In the genomic region with DNA sequence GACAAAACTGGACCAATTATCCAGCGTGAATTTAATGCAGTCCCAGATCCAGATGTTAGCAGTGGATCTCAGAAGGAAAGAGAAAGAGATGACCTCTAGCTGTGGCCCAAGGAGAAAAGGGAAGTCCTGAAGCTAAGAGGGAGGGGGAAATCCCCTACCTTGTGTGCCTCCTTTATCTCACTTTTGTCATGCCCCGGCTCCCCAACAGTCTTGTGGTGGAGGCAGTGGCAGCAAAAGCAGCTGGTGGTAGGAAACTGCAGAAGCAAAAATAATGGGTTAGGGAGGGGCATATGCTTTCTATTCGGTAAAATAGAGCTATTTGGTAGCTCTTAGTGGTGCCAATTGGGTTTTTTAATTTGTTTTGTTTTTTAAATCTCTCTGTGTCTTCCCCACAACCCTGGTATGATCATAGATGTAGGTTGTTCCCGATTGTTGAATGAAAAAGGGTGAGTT, we compare ENCODE assay signal across 9 cellular contexts. TPM values are rescaled to one million over a fixed set of nuclear protein-coding genes. Genes with fewer than 3 reads are reported as not detected.
A peak's percentile ranks its signal among the peaks of the same experiment; 100 is the strongest.
DNase-seq lines count a peak whose midpoint lies in the region; ATAC-seq and TF ChIP-seq lines count a peak whose summit lies in the region.
"Had no signal": no experiment of that assay in that cellular context is flagged by ENCODE, and none has a peak within 500 bp of the region (broad histone marks: within the 10 kb centered on the region; RNA-seq: fewer than 3 reads in every experiment).

No MANE protein-coding gene starts in this region.

- peak; percentile 98 for ATAC-seq in GM19468 (IDR thresholded peaks at IDR 0.05; ENCODE audit: extremely low read depth, unreplicated experiment)
- ATAC-seq in HG03469 (IDR thresholded peaks at IDR 0.05; ENCODE audit: unreplicated experiment) = peak; percentile 98

- H3K27ac Mint-ChIP-seq in activated T-helper 2 cell treated with anti-CD3 and anti-CD28 coated beads, Interferon-gamma antibody, Interleukin-2, Interleukin-4, amounts not matched to agents 10 μg/mL and 5 μg/mL and 100 μg/mL, durations not matched to agents 14 hours and 24 hours and 36 hours = peak overlapping the region; percentile 94
- no peak overlapping the region for H3K27ac Mint-ChIP-seq in chondrocyte (ENCODE audit: unreplicated experiment)

- no peaks in the 10 kb centered on the region for H3K27me3 Mint-ChIP-seq in activated T-helper 2 cell treated with anti-CD3 and anti-CD28 coated beads, Interferon-gamma antibody, Interleukin-2, Interleukin-4, amounts not matched to agents 10 μg/mL and 5 μg/mL and 100 μg/mL, durations not matched to agents 14 hours and 24 hours and 36 hours (ENCODE audit: low read depth)
- H3K27me3 Mint-ChIP-seq in chondrocyte (ENCODE audit: low read depth) = no peaks in the 10 kb centered on the region

- peaks cover 67% of the 10 kb centered on the region for H3K4me1 Mint-ChIP-seq in activated T-helper 2 cell treated with anti-CD3 and anti-CD28 coated beads, Interferon-gamma antibody, Interleukin-2, Interleukin-4, amounts not matched to agents 10 μg/mL and 5 μg/mL and 100 μg/mL, durations not matched to agents 14 hours and 24 hours and 36 hours (ENCODE audit: low read depth)
- peaks cover 5% of the 10 kb centered on the region for H3K4me1 Mint-ChIP-seq in chondrocyte (ENCODE audit: low read depth)

- intact Hi-C loops in activated T-helper 2 cell treated with anti-CD3 and anti-CD28 coated beads, Interferon-gamma antibody, Interleukin-2, Interleukin-4, amounts not matched to agents 10 μg/mL and 5 μg/mL and 100 μg/mL, durations not matched to agents 14 hours and 24 hours and 36 hours (cut with micrococcal nuclease) = loop anchor here (1.0 to 5.0 kb wide), 4 partner anchors 8 to 56 kb away; a partner anchor contains a TSS

- peaks cover 79% of the 10 kb centered on the region for H3K36me3 Mint-ChIP-seq in activated T-helper 2 cell treated with anti-CD3 and anti-CD28 coated beads, Interferon-gamma antibody, Interleukin-2, Interleukin-4, amounts not matched to agents 10 μg/mL and 5 μg/mL and 100 μg/mL, durations not matched to agents 14 hours and 24 hours and 36 hours (ENCODE audit: low read depth)
- peaks cover 2% of the 10 kb centered on the region for H3K36me3 Mint-ChIP-seq in chondrocyte (ENCODE audit: low read depth)

- H3K4me3 Mint-ChIP-seq in activated T-helper 2 cell treated with anti-CD3 and anti-CD28 coated beads, Interferon-gamma antibody, Interleukin-2, Interleukin-4, amounts not matched to agents 10 μg/mL and 5 μg/mL and 100 μg/mL, durations not matched to agents 14 hours and 24 hours and 36 hours (ENCODE audit: low read depth) = peak overlapping the region; percentile 83
- H3K4me3 Mint-ChIP-seq in chondrocyte (ENCODE audit: unreplicated experiment) = no peak overlapping the region

- peaks cover 22% of the 10 kb centered on the region for H3K9me3 Mint-ChIP-seq in activated T-helper 2 cell treated with anti-CD3 and anti-CD28 coated beads, Interferon-gamma antibody, Interleukin-2, Interleukin-4, amounts not matched to agents 10 μg/mL and 5 μg/mL and 100 μg/mL, durations not matched to agents 14 hours and 24 hours and 36 hours
- peaks cover 18% of the 10 kb centered on the region for H3K9me3 Mint-ChIP-seq in chondrocyte (ENCODE audit: low read depth)

- peak; percentile 60 for DNase-seq in GM12865 (ENCODE audit: low read depth)
- DNase-seq in activated T-helper 2 cell treated with anti-CD3 and anti-CD28 coated beads, Interferon-gamma antibody, Interleukin-2, Interleukin-4, amounts not matched to agents 10 μg/mL and 5 μg/mL and 100 μg/mL, durations not matched to agents 14 hours and 24 hours and 36 hours (ENCODE audit: low spot score) = peak; percentile 60
- DNase-seq in NCI-H526 treated with DMSO at 0.1 percent for 48 hours (lab: John Stamatoyannopoulos, UW) = no peak
- DNase-seq in chondrocyte (ENCODE audit: low spot score) = no peak
- DNase-seq in NCI-H1092 (lab: John Stamatoyannopoulos, UW) = no peak
- no peak for DNase-seq in AG08396 (ENCODE audit: low spot score)
- DNase-seq: IMR-90 had no signal

- TF ChIP-seq CTCF in GM12865 (IDR thresholded peaks at IDR 0.05; ENCODE audit: insufficient read depth, low read depth, low read length, missing control alignments) = no peak
- TF ChIP-seq CTCF in chondrocyte (IDR thresholded peaks at IDR 0.05) = no peak

- H3K4me3 ChIP-seq in GM12865 (ENCODE audit: low read depth, low read length) = no peak overlapping the region

RNA-seq across cellular contexts. Expression of a gene that starts 56.5 kb away (rescaled TPM):
- total RNA-seq in activated T-helper 2 cell treated with anti-CD3 and anti-CD28 coated beads, Interferon-gamma antibody, Interleukin-2, Interleukin-4, amounts not matched to agents 10 μg/mL and 5 μg/mL and 100 μg/mL, durations not matched to agents 14 hours and 24 hours and 36 hours = 91.5 and 93.2 TPM in 2 replicates
- 3.6 to 4.5 TPM (median 4.0 TPM) in 3 replicates for total RNA-seq in chondrocyte

Comparison
In these comparisons a context has a peak if more than half of its experiments do, and no peak if none do; other contexts are left out.
1. DNase-seq: peak in GM12865 (single experiment) and activated T-helper 2 cell treated with anti-CD3 and anti-CD28 coated beads, Interferon-gamma antibody, Interleukin-2, Interleukin-4, amounts not matched to agents 10 μg/mL and 5 μg/mL and 100 μg/mL, durations not matched to agents 14 hours and 24 hours and 36 hours (single experiment); none in NCI-H526 treated with DMSO at 0.1 percent for 48 hours (single experiment), chondrocyte (single experiment), NCI-H1092 (single experiment) and AG08396 (single experiment).
2. RNA of a gene that starts 56.5 kb away (total RNA-seq): 91.5 to 93.2 TPM in activated T-helper 2 cell treated with anti-CD3 and anti-CD28 coated beads, Interferon-gamma antibody, Interleukin-2, Interleukin-4, amounts not matched to agents 10 μg/mL and 5 μg/mL and 100 μg/mL, durations not matched to agents 14 hours and 24 hours and 36 hours; 3.6 to 4.5 TPM in chondrocyte; every median in the first group is over 10 times any median in the second.